In genomic region chr1:228131736-228132135, GRCh38 we compare ENCODE assay signal across 11 cellular contexts. TPM values are rescaled to one million over a fixed set of nuclear protein-coding genes. Genes with fewer than 3 reads are reported as not detected.
A peak's percentile ranks its signal among the peaks of the same experiment; 100 is the strongest.
DNase-seq lines count a peak whose midpoint lies in the region; ATAC-seq and TF ChIP-seq lines count a peak whose summit lies in the region.
"Had no signal": no experiment of that assay in that cellular context is flagged by ENCODE, and none has a peak within 500 bp of the region (broad histone marks: within the 10 kb centered on the region; RNA-seq: fewer than 3 reads in every experiment).

No MANE protein-coding gene starts in this region.

- peak overlapping the region; percentile 65 for H3K4me3 ChIP-seq in PC-3 (ENCODE audit: low read length)
- H3K4me3 ChIP-seq in esophagus (ENCODE audit: low read depth in 1 of 2, low read length in 2 of 2): no peak overlapping the region
- H3K4me3 ChIP-seq in lower lobe of right lung: no peak overlapping the region
- H3K4me3 ChIP-seq in upper lobe of left lung: no peak overlapping the region

- H3K36me3 ChIP-seq in PC-3 (ENCODE audit: low read depth, low read length) (no peaks in the 10 kb centered on the region), esophagus (ENCODE audit: control insufficient read depth in 2 of 2, insufficient read depth in 2 of 2, low read length in 1 of 2) (no peaks in the 10 kb centered on the region), lower lobe of right lung (no peaks in the 10 kb centered on the region), upper lobe of left lung (no peaks in the 10 kb centered on the region)

- no TSS peak for BruUV-seq in PC-3 (replicated peaks; lab: Mats Ljungman, UMichigan)

- ATAC-seq in PC-3 (no peak), lower lobe of right lung (peak in 1 of 2 donors; percentile 28), upper lobe of left lung (ENCODE audit: low FRiP score in 2 of 2) (no peak), HG02870 (IDR thresholded peaks at IDR 0.05; ENCODE audit: unreplicated experiment) (no peak)

- intact Hi-C loops in PC-3 (cut with micrococcal nuclease) (loop anchor here (1.0 kb wide), 6 partner anchors 8 to 384 kb away; no protein-coding TSS in a partner anchor), lower lobe of right lung (cut with DNase I) (no loop called here)

- TF ChIP-seq EP300 in upper lobe of left lung (IDR thresholded peaks at IDR 0.05): no peak

- no peaks in the 10 kb centered on the region for H3K79me2 ChIP-seq in PC-3 (ENCODE audit: low read length)

- H3F3A ChIP-seq in PC-3 (ENCODE audit: low read length, unreplicated experiment): peaks cover 5% of the 10 kb centered on the region

- whole genome bisulfite sequencing in esophagus, 2 donors: 63% methylated on average over 2 of the region's 2 CpGs
- 79 to 81% methylated on average over 2 of the region's 2 CpGs for WGBS in upper lobe of left lung, 2 donors

- H4K20me1 ChIP-seq in PC-3 (ENCODE audit: low read length): no peaks in the 10 kb centered on the region

- peak overlapping the region; percentile 82 for H3K4me2 ChIP-seq in PC-3 (ENCODE audit: low read length)

- TF ChIP-seq CTCF in PC-3 (conservative IDR thresholded peaks at IDR 0.05; ENCODE audit: low read depth, low read length) (no peak), lower lobe of right lung (IDR thresholded peaks at IDR 0.05) (no peak), upper lobe of left lung (IDR thresholded peaks at IDR 0.05) (no peak)

- POLR2A ChIA-PET in PC-3 (lab: Charles Lee; ENCODE audit: unreplicated experiment): no interaction called here

- H3K9me3 ChIP-seq in PC-3 (ENCODE audit: low read length) (no peaks in the 10 kb centered on the region), esophagus (ENCODE audit: control insufficient read depth in 2 of 2, insufficient read depth in 1 of 2, low read depth in 1 of 2, low read length in 1 of 2) (no peaks in the 10 kb centered on the region), lower lobe of right lung (no peaks in the 10 kb centered on the region), upper lobe of left lung (no peaks in the 10 kb centered on the region)

- H3K4me1 ChIP-seq in PC-3 (ENCODE audit: insufficient read depth, low read length) (peaks cover 12% of the 10 kb centered on the region), esophagus (ENCODE audit: control insufficient read depth in 2 of 2, insufficient read depth in 2 of 2, low read length in 1 of 2) (no peaks in the 10 kb centered on the region), lower lobe of right lung (no peaks in the 10 kb centered on the region), upper lobe of left lung (peaks cover 0 to 6% (median 5%) of the 10 kb centered on the region in 4 donors)

- no peak for TF ChIP-seq POLR2A in upper lobe of left lung (IDR thresholded peaks at IDR 0.05)

- H3K9ac ChIP-seq in PC-3 (ENCODE audit: low read length): 0 out of 2 replicates have a peak overlapping the region, but pooled peaks have one; percentile 5

- H2AFZ ChIP-seq in PC-3 (ENCODE audit: low read length): peak overlapping the region; percentile 8

- peak overlapping the region; percentile 54 for H3K27ac ChIP-seq in PC-3 (ENCODE audit: low read length)
- H3K27ac ChIP-seq in esophagus (ENCODE audit: low read depth in 2 of 2, low read length in 1 of 2): peak overlapping the region; percentile 61 to 66
- peak overlapping the region; percentile 70 for H3K27ac ChIP-seq in lower lobe of right lung
- H3K27ac ChIP-seq in upper lobe of left lung: peak overlapping the region; percentile 19 to 53 (median 49)
- H3K27ac ChIP-seq: C4-2B had no signal

- CTCF ChIA-PET in PC-3 (lab: Charles Lee): interaction anchor here (1.6 to 1.9 kb wide), 2 partner anchors 35 to 132 kb away, joined by 16 to 29 read pairs; partner anchors contain the start of gene IBA57

- H3K9me2 ChIP-seq in PC-3 (replicated peaks; ENCODE audit: low read length): no peaks in the 10 kb centered on the region

- DNase-seq in PC-3 (peak; percentile 58), lower lobe of right lung (no peak), upper lobe of left lung (no peak), NCI-H187 treated with DMSO at 0.1 percent for 48 hours (lab: John Stamatoyannopoulos, UW) (no peak)
- DNase-seq in stimulated activated naive CD4-positive, alpha-beta T cell treated with Interleukin-2 at 50 U/mL for 16 hours (lab: John Stamatoyannopoulos, UW): no peak
- DNase-seq in central memory CD4-positive, alpha-beta T cell: no peak
- DNase-seq: H7, MM.1S had no signal

- H3K27me3 ChIP-seq in PC-3 (ENCODE audit: low read length): no peaks in the 10 kb centered on the region
- H3K27me3 ChIP-seq in esophagus (ENCODE audit: control insufficient read depth in 1 of 2, insufficient read depth in 2 of 2, low read length in 2 of 2): no peaks in the 10 kb centered on the region
- no peaks in the 10 kb centered on the region for H3K27me3 ChIP-seq in lower lobe of right lung (ENCODE audit: low read depth)
- no peaks in the 10 kb centered on the region for H3K27me3 ChIP-seq in upper lobe of left lung

RNA-seq across cellular contexts. Expression of gene GUK1, which starts 8.3 kb away (rescaled TPM):
- total RNA-seq in PC-3 (2014; rRNA removed) (996 and 1,117 TPM in 2 replicates), lower lobe of right lung (192 TPM), upper lobe of left lung (100 to 1,000 TPM; 198 to 385 (median 269) TPM)
- polyA plus RNA-seq in esophagus: 100 to 1,000 TPM; 299 to 484 TPM

RNA-seq across cellular contexts. Expression of gene GJC2, which starts 18.0 kb away (rescaled TPM):
- total RNA-seq in PC-3 (2014; rRNA removed) (1.2 and 2.2 TPM in 2 replicates), lower lobe of right lung (6.0 TPM), upper lobe of left lung (1 to 10 TPM; 1.4 to 8.7 (median 2.0) TPM)
- polyA plus RNA-seq in esophagus: under 1 TPM; 0.57 to 0.64 TPM

RNA-seq across cellular contexts. Expression of gene MRPL55, which starts 22.6 kb away (rescaled TPM):
- total RNA-seq in PC-3 (2014; rRNA removed) (343 and 375 TPM in 2 replicates), lower lobe of right lung (43.6 TPM), upper lobe of left lung (100 to 1,000 TPM in 1 of 6 donors, 10 to 100 TPM in 5; 42.4 to 161 (median 60.1) TPM)
- polyA plus RNA-seq in esophagus: 10 to 100 TPM; 87.0 to 94.9 TPM

RNA-seq across cellular contexts. Expression of gene C1orf35, which starts 28.6 kb away (rescaled TPM):
- total RNA-seq in PC-3 (2014; rRNA removed) (63.3 and 93.0 TPM in 2 replicates), lower lobe of right lung (12.4 TPM), upper lobe of left lung (10 to 100 TPM; 12.8 to 34.6 (median 17.8) TPM)
- 10 to 100 TPM; 18.4 to 26.0 TPM for polyA plus RNA-seq in esophagus

RNA-seq across cellular contexts. Expression of gene IBA57, which starts 33.9 kb away (rescaled TPM):
- total RNA-seq in PC-3 (2014; rRNA removed) (13.3 and 18.3 TPM in 2 replicates), lower lobe of right lung (10.7 TPM), upper lobe of left lung (10 to 100 TPM in 4 of 6 donors, 1 to 10 TPM in 2; 6.1 to 19.3 (median 13.9) TPM)
- 1 to 10 TPM; 1.5 to 3.5 TPM for polyA plus RNA-seq in esophagus
